5 cellular contexts compared by ENCODE assay signal in genomic region chr16:74412138-74412774, GRCh38. TPM values are rescaled to one million over a fixed set of nuclear protein-coding genes. Genes with fewer than 3 reads are reported as not detected.
"Had no signal": no experiment of that assay in that cellular context is flagged by ENCODE, and none has a peak within 500 bp of the region (broad histone marks: within the 10 kb centered on the region; RNA-seq: fewer than 3 reads in every experiment).

No MANE protein-coding gene starts in this region.

RNA-seq across cellular contexts. Expression of gene CLEC18B, which starts 9.0 kb away (rescaled TPM):
- total RNA-seq: upper lobe of right lung, urinary bladder had no signal
- polyA plus RNA-seq: naive thymus-derived CD4-positive, alpha-beta T cell had no signal

RNA-seq across cellular contexts. Expression of gene NPIPB15, which starts 36.1 kb away (rescaled TPM):
- total RNA-seq: occipital lobe, upper lobe of right lung had no signal
- polyA plus RNA-seq: neural cell had no signal
